ENCODE assay signal across 9 cellular contexts in the genomic region with DNA sequence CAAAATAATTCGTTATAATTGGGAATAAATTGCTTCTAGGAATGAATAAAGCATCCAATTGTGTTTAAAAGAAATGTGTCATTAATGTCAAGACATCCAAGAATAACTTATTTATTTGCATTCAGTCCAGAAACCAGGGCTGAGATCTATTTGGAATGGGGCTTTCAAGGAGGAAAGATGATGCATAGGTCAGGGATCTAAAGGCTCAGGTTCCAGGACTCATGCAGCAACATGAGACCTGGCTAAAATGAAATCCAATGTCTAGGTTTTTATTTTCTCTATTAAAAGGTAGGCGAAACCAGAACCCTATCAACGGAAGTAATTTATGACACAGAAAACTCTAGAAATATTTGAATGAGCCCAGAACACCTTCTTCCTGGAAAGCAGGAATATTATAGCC.
"Had no signal": no experiment of that assay in that cellular context is flagged by ENCODE, and none has a peak within 500 bp of the region (broad histone marks: within the 10 kb centered on the region; RNA-seq: fewer than 3 reads in every experiment).

No MANE protein-coding gene starts in this region.

- H3K27ac Mint-ChIP-seq: IgD-negative memory B cell had no signal

- DNase-seq: IMR-90, KBM-7, KG1 had no signal

- H3K4me1 Mint-ChIP-seq: IgD-negative memory B cell had no signal

- FAIRE-seq: HepG2, HTR-8/SVneo, K562 had no signal

- H3K9me3 Mint-ChIP-seq: IgD-negative memory B cell had no signal

- H3K27ac ChIP-seq: HL-60, KMS-11 had no signal

- ATAC-seq: HepG2, K562 had no signal

- H3K36me3 Mint-ChIP-seq: IgD-negative memory B cell had no signal

- H3K27me3 Mint-ChIP-seq: IgD-negative memory B cell had no signal

- H3K4me3 ChIP-seq: K562 had no signal

- H3K4me3 Mint-ChIP-seq: IgD-negative memory B cell had no signal
